In the genomic region with DNA sequence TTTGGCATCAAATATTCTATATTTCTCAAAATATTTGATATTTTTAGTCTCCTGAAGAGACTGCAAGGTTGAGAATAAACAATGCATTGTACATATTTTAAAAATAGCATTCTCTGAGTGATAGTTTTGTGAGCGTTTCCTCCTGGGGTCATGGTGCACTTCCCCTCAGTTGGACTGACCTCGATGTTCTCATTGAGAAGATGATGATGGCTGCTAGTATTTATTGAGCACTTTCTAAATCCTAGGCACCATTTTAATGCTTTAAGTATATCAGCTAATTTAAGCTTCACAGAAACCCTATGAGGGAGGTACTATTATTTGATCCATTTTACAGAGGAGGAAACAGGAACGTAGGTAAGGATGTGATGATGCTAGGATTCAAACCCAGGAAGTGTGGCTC, we compare ENCODE assay signal across 1 cellular context.
TF ChIP-seq lines count a peak whose summit lies in the region.

No MANE protein-coding gene starts in this region.

TF ChIP-seq in IMR-90, 13 proteins besides CTCF, POLR2A, EP300 and RAD21 (continued from another document):
- no peak for TF ChIP-seq ELK1 (IDR thresholded peaks at IDR 0.05; ENCODE audit: borderline replicate concordance, low read depth, low read length)
- TF ChIP-seq NFE2L2 (IDR thresholded peaks at IDR 0.05; ENCODE audit: low read depth, low read length), result no peak
- TF ChIP-seq, protein P1, sequence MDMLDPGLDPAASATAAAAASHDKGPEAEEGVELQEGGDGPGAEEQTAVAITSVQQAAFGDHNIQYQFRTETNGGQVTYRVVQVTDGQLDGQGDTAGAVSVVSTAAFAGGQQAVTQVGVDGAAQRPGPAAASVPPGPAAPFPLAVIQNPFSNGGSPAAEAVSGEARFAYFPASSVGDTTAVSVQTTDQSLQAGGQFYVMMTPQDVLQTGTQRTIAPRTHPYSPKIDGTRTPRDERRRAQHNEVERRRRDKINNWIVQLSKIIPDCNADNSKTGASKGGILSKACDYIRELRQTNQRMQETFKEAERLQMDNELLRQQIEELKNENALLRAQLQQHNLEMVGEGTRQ (IDR thresholded peaks at IDR 0.05; ENCODE audit: low read depth, low read length), result no peak
- TF ChIP-seq BHLHE40 (IDR thresholded peaks at IDR 0.05; ENCODE audit: low read depth, low read length), result no peak
- TF ChIP-seq CEBPB (IDR thresholded peaks at IDR 0.05; ENCODE audit: low read depth, low read length), result no peak
- no peak for TF ChIP-seq RCOR1 (IDR thresholded peaks at IDR 0.05; ENCODE audit: insufficient replicate concordance, low read length)
TF ChIP-seq in IMR-90: peak in this region for 0.
